9 cellular contexts compared by ENCODE assay signal in genomic region chr3:112086857-112087524, GRCh38. TPM values are rescaled to one million over a fixed set of nuclear protein-coding genes. Genes with fewer than 3 reads are reported as not detected.
DNase-seq lines count a peak whose midpoint lies in the region; ATAC-seq and TF ChIP-seq lines count a peak whose summit lies in the region.
"Had no signal": no experiment of that assay in that cellular context is flagged by ENCODE, and none has a peak within 500 bp of the region (broad histone marks: within the 10 kb centered on the region; RNA-seq: fewer than 3 reads in every experiment).

No MANE protein-coding gene starts in this region.

- peaks cover 8% of the 10 kb centered on the region for H3K27me3 Mint-ChIP-seq in activated CD8-positive, alpha-beta T cell treated with anti-CD3 and anti-CD28 coated beads, Interleukin-2, amount 10 ng/mL, durations not matched to agents 7 days and 5 days (ENCODE audit: low read depth)

- H3K9me3 ChIP-seq in iPS-15b (ENCODE audit: control insufficient read depth, insufficient read depth, low read length) (no peaks in the 10 kb centered on the region), spleen (no peaks in the 10 kb centered on the region)

- no peak overlapping the region for H3K27ac ChIP-seq in spleen
- H3K27ac ChIP-seq: C4-2B had no signal

- no peak for ATAC-seq in activated CD8-positive, alpha-beta T cell treated with anti-CD3 and anti-CD28 coated beads, Interleukin-2, amount 10 ng/mL, durations not matched to agents 7 days and 5 days
- ATAC-seq in HG02798 (IDR thresholded peaks at IDR 0.05; ENCODE audit: poor library complexity, unreplicated experiment) (no peak), GM21825 (IDR thresholded peaks at IDR 0.05; ENCODE audit: unreplicated experiment) (no peak), GM19035 (IDR thresholded peaks at IDR 0.05; ENCODE audit: unreplicated experiment) (no peak)

- H3K4me1 Mint-ChIP-seq in activated CD8-positive, alpha-beta T cell treated with anti-CD3 and anti-CD28 coated beads, Interleukin-2, amount 10 ng/mL, durations not matched to agents 7 days and 5 days (ENCODE audit: low read depth): peaks cover 38% of the 10 kb centered on the region

- peaks cover 6% of the 10 kb centered on the region for H3K4me1 ChIP-seq in iPS-15b (ENCODE audit: control insufficient read depth, insufficient read depth, low read length)
- H3K4me1 ChIP-seq in spleen: peaks cover 9 to 42% (median 34%) of the 10 kb centered on the region in 6 donors

- TF ChIP-seq CTCF in spleen (IDR thresholded peaks at IDR 0.05 in 8 of 11, conservative IDR thresholded peaks at IDR 0.05 in 3 of 11): no peak

- CTCF ChIA-PET in activated CD8-positive, alpha-beta T cell treated with anti-CD3 and anti-CD28 coated beads, Interleukin-2, amount 10 ng/mL, durations not matched to agents 7 days and 5 days (lab: Charles Lee): interaction anchor here (1.0 to 1.6 kb wide), 3 partner anchors 8 to 98 kb away, joined by 3 to 6 read pairs (median 3); no protein-coding TSS in a partner anchor

- no peak overlapping the region for H3K9ac ChIP-seq in iPS-15b (ENCODE audit: low read depth, low read length)

- H3K27ac Mint-ChIP-seq in activated CD8-positive, alpha-beta T cell treated with anti-CD3 and anti-CD28 coated beads, Interleukin-2, amount 10 ng/mL, durations not matched to agents 7 days and 5 days: no peak overlapping the region

- H3K9me3 Mint-ChIP-seq in activated CD8-positive, alpha-beta T cell treated with anti-CD3 and anti-CD28 coated beads, Interleukin-2, amount 10 ng/mL, durations not matched to agents 7 days and 5 days (ENCODE audit: insufficient read depth): no peaks in the 10 kb centered on the region

- H3K4me3 ChIP-seq in iPS-15b (ENCODE audit: low read depth, low read length): peak overlapping the region; percentile 66
- peak overlapping the region in 7 of 8 donors; percentile 30 to 74 (median 43) for H3K4me3 ChIP-seq in spleen

- intact Hi-C loops in spleen (cut with DNase I; ENCODE audit: low total_unique reads): no loop called here

- 42 to 59% (median 46%) methylated on average over 14 of the region's 14 CpGs for WGBS in spleen, 5 donors

- TF ChIP-seq POLR2A in spleen (IDR thresholded peaks at IDR 0.05): no peak

- peak in 2 of 3 experiments; percentile 48 to 49 for DNase-seq in NCI-H1417 (lab: John Stamatoyannopoulos, UW)
- no peak for DNase-seq in NCI-H1417 treated with DMSO at 0.1 percent for 48 hours (lab: John Stamatoyannopoulos, UW)
- DNase-seq in activated CD8-positive, alpha-beta T cell treated with anti-CD3 and anti-CD28 coated beads, Interleukin-2, amount 10 ng/mL, durations not matched to agents 7 days and 5 days: no peak
- no peak for DNase-seq in spleen

- H3K36me3 ChIP-seq in iPS-15b (ENCODE audit: control insufficient read depth, insufficient read depth, low read length) (no peaks in the 10 kb centered on the region), spleen (no peaks in the 10 kb centered on the region)

- H3K27me3 ChIP-seq in iPS-15b (ENCODE audit: control insufficient read depth, insufficient read depth, low read length): peaks cover 20% of the 10 kb centered on the region
- H3K27me3 ChIP-seq in spleen (replicated peaks in 1 of 7): peaks cover 0 to 49% (median 23%) of the 10 kb centered on the region in 7 donors

- no peaks in the 10 kb centered on the region for H3K36me3 Mint-ChIP-seq in activated CD8-positive, alpha-beta T cell treated with anti-CD3 and anti-CD28 coated beads, Interleukin-2, amount 10 ng/mL, durations not matched to agents 7 days and 5 days (ENCODE audit: low read depth)

- POLR2A ChIA-PET in activated CD8-positive, alpha-beta T cell treated with anti-CD3 and anti-CD28 coated beads, Interleukin-2, amount 10 ng/mL, durations not matched to agents 7 days and 5 days (lab: Charles Lee): interaction anchor here (0.7 kb wide), 1 partner anchor 14 kb away, joined by 3 read pairs; no protein-coding TSS in a partner anchor

- H3K4me3 Mint-ChIP-seq in activated CD8-positive, alpha-beta T cell treated with anti-CD3 and anti-CD28 coated beads, Interleukin-2, amount 10 ng/mL, durations not matched to agents 7 days and 5 days: peak overlapping the region; percentile 76

RNA-seq across cellular contexts. Expression of gene C3orf52, which starts 0.8 kb away (rescaled TPM):
- total RNA-seq in activated CD8-positive, alpha-beta T cell treated with anti-CD3 and anti-CD28 coated beads, Interleukin-2, amount 10 ng/mL, durations not matched to agents 7 days and 5 days: 1 to 10 TPM; 2.3 to 2.5 TPM
- 1 to 10 TPM in 5 of 7 donors, under 1 TPM in 2; 0.74 to 3.9 (median 1.5) TPM for total RNA-seq in spleen
- under 1 TPM; 0.26 to 0.55 (median 0.33) TPM for polyA plus RNA-seq in spleen

RNA-seq across cellular contexts. Expression of gene GCSAM, which starts 46.1 kb away (rescaled TPM):
- 1 to 10 TPM; 5.6 to 6.9 TPM for total RNA-seq in activated CD8-positive, alpha-beta T cell treated with anti-CD3 and anti-CD28 coated beads, Interleukin-2, amount 10 ng/mL, durations not matched to agents 7 days and 5 days
- 10 to 100 TPM in 3 of 7 donors, 1 to 10 TPM in 4; 6.7 to 18.9 (median 8.9) TPM for total RNA-seq in spleen
- polyA plus RNA-seq in spleen: 10 to 100 TPM in 1 of 3 donors, 1 to 10 TPM in 2; 2.7 to 20.9 (median 3.7) TPM

RNA-seq across cellular contexts. Expression of gene TMPRSS7, which starts 52.5 kb away (rescaled TPM):
- total RNA-seq in activated CD8-positive, alpha-beta T cell treated with anti-CD3 and anti-CD28 coated beads, Interleukin-2, amount 10 ng/mL, durations not matched to agents 7 days and 5 days: not detected
- not detected for total RNA-seq in spleen
- not detected for polyA plus RNA-seq in spleen

Comparison
In these comparisons a context has a peak if more than half of its experiments do, and no peak if none do; other contexts are left out.
1. DNase-seq: peak in NCI-H1417 (2 of 3); none in NCI-H1417 treated with DMSO at 0.1 percent for 48 hours (single experiment), activated CD8-positive, alpha-beta T cell treated with anti-CD3 and anti-CD28 coated beads, Interleukin-2, amount 10 ng/mL, durations not matched to agents 7 days and 5 days (single experiment) and spleen (single experiment).